In genomic region chr11:122733301-122733686, GRCh38 we compare ENCODE assay signal across 13 cellular contexts.
DNase-seq lines count a peak whose midpoint lies in the region; ATAC-seq and TF ChIP-seq lines count a peak whose summit lies in the region.
"Had no signal": no experiment of that assay in that cellular context is flagged by ENCODE, and none has a peak within 500 bp of the region (broad histone marks: within the 10 kb centered on the region; RNA-seq: fewer than 3 reads in every experiment).

No MANE protein-coding gene starts in this region.

- intact Hi-C loops in dendritic cell treated with granulocyte-macrophage colony-stimulating factor and Interleukin-4, amounts not matched to agents 40 ng/mL and 50 ng/mL, for 4 days (cut with micrococcal nuclease), result no loop called here

- H3K4me1 ChIP-seq in osteoblast (ENCODE audit: insufficient read depth, low read length), result peaks cover 38% of the 10 kb centered on the region

- peak overlapping the region; percentile 43 for H3K4me2 ChIP-seq in osteoblast (ENCODE audit: insufficient read depth, low read length)

- no peaks in the 10 kb centered on the region for H3K27me3 ChIP-seq in osteoblast (ENCODE audit: insufficient read depth, low read length)

- peak; percentile 76 for DNase-seq in DMS153 (lab: John Stamatoyannopoulos, UW)
- peak; percentile 96 for DNase-seq in NCI-H2029 treated with DMSO at 0.1 percent for 48 hours (lab: John Stamatoyannopoulos, UW)
- peak; percentile 82 for DNase-seq in osteoblast (ENCODE audit: insufficient read length, low spot score, missing footprints)
- no peak for DNase-seq in T-helper 1 cell
- no peak for DNase-seq in islet precursor cell
- DNase-seq in COLO829 (ENCODE audit: low spot score), result no peak
- DNase-seq: activated T-cell treated with anti-CD3 and anti-CD28 coated beads, Interleukin-2, amount 50 U/mL, for 48 hours; effector memory CD8-positive, alpha-beta T cell; GDM1; NCI-H1436 had no signal

- H2AFZ ChIP-seq in osteoblast (ENCODE audit: low read length), result no peak overlapping the region

- no peaks in the 10 kb centered on the region for H3K9me3 Mint-ChIP-seq in dendritic cell treated with granulocyte-macrophage colony-stimulating factor and Interleukin-4, amounts not matched to agents 40 ng/mL and 50 ng/mL, for 4 days
- H3K9me3 Mint-ChIP-seq in activated T-helper 17 cell treated with anti-CD3 and anti-CD28 coated beads, Interleukin-2, amount 50 U/mL, for 72 hours, result no peaks in the 10 kb centered on the region
- H3K9me3 Mint-ChIP-seq: effector memory CD8-positive, alpha-beta T cell; type B pancreatic cell had no signal

- H3K36me3 ChIP-seq in osteoblast (ENCODE audit: insufficient read depth, low read length), result no peaks in the 10 kb centered on the region

- ATAC-seq in activated T-helper 17 cell treated with anti-CD3 and anti-CD28 coated beads, Interleukin-2, amount 50 U/mL, for 72 hours (replicated peaks), result no peak
- ATAC-seq: effector memory CD8-positive, alpha-beta T cell had no signal

- peaks cover 36% of the 10 kb centered on the region for H3K4me1 Mint-ChIP-seq in dendritic cell treated with granulocyte-macrophage colony-stimulating factor and Interleukin-4, amounts not matched to agents 40 ng/mL and 50 ng/mL, for 4 days (ENCODE audit: low read depth)
- H3K4me1 Mint-ChIP-seq in activated T-helper 17 cell treated with anti-CD3 and anti-CD28 coated beads, Interleukin-2, amount 50 U/mL, for 72 hours, result peaks cover 11% of the 10 kb centered on the region

- H3K27ac ChIP-seq in osteoblast (ENCODE audit: low read depth, low read length), result peak overlapping the region; percentile 80

- H3K27ac Mint-ChIP-seq in dendritic cell treated with granulocyte-macrophage colony-stimulating factor and Interleukin-4, amounts not matched to agents 40 ng/mL and 50 ng/mL, for 4 days, result peak overlapping the region; percentile 25
- no peak overlapping the region for H3K27ac Mint-ChIP-seq in activated T-helper 17 cell treated with anti-CD3 and anti-CD28 coated beads, Interleukin-2, amount 50 U/mL, for 72 hours
- H3K27ac Mint-ChIP-seq: type B pancreatic cell had no signal

- no peak overlapping the region for H3K4me3 ChIP-seq in osteoblast (ENCODE audit: insufficient read depth, low read length)

- peaks cover 69% of the 10 kb centered on the region for H3K79me2 ChIP-seq in osteoblast (ENCODE audit: insufficient read depth, low read length)

- H3K36me3 Mint-ChIP-seq in dendritic cell treated with granulocyte-macrophage colony-stimulating factor and Interleukin-4, amounts not matched to agents 40 ng/mL and 50 ng/mL, for 4 days (ENCODE audit: low read depth), result peaks cover 6% of the 10 kb centered on the region
- H3K36me3 Mint-ChIP-seq in activated T-helper 17 cell treated with anti-CD3 and anti-CD28 coated beads, Interleukin-2, amount 50 U/mL, for 72 hours (ENCODE audit: low read depth), result no peaks in the 10 kb centered on the region
- H3K36me3 Mint-ChIP-seq: type B pancreatic cell had no signal

- H4K20me1 ChIP-seq in osteoblast (ENCODE audit: insufficient read depth, low read length), result peaks cover 4% of the 10 kb centered on the region

- no peak overlapping the region for H3K4me3 Mint-ChIP-seq in dendritic cell treated with granulocyte-macrophage colony-stimulating factor and Interleukin-4, amounts not matched to agents 40 ng/mL and 50 ng/mL, for 4 days
- no peak overlapping the region for H3K4me3 Mint-ChIP-seq in activated T-helper 17 cell treated with anti-CD3 and anti-CD28 coated beads, Interleukin-2, amount 50 U/mL, for 72 hours
- H3K4me3 Mint-ChIP-seq: type B pancreatic cell had no signal

- no peaks in the 10 kb centered on the region for H3K9me3 ChIP-seq in osteoblast (ENCODE audit: low read depth, low read length)

- H3K27me3 Mint-ChIP-seq in dendritic cell treated with granulocyte-macrophage colony-stimulating factor and Interleukin-4, amounts not matched to agents 40 ng/mL and 50 ng/mL, for 4 days, result no peaks in the 10 kb centered on the region
- H3K27me3 Mint-ChIP-seq in activated T-helper 17 cell treated with anti-CD3 and anti-CD28 coated beads, Interleukin-2, amount 50 U/mL, for 72 hours, result no peaks in the 10 kb centered on the region
- H3K27me3 Mint-ChIP-seq: effector memory CD8-positive, alpha-beta T cell; type B pancreatic cell had no signal

- TF ChIP-seq CTCF in osteoblast (IDR thresholded peaks at IDR 0.05; ENCODE audit: extremely low read depth, low read depth, low read length), result no peak

Comparison
In these comparisons a context has a peak if more than half of its experiments do, and no peak if none do; other contexts are left out.
1. DNase-seq: peak in DMS153 (single experiment), NCI-H2029 treated with DMSO at 0.1 percent for 48 hours (single experiment) and osteoblast (single experiment); none in T-helper 1 cell (0 of 5), islet precursor cell (single experiment) and COLO829 (single experiment).